8 cellular contexts compared by ENCODE assay signal in the genomic region with DNA sequence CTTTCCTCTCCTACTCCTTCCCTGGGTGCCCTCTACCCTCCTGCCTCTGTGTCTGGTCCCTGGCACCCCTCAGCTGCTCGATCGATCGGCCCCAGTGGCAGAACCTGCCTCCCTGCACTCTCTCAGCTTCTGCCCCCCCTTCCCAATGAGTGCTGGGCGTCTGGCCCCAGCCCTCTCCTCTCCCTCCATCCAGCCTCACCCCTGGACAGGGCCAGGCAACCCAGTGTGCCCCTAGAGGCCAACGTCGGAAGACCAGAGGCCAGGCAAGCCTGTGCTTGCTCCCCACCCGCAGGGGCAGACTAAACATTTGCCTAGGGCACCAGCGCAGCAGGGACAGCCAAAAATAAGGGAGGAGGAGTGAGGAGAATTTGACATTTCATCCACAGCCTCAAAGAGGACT. TPM values are rescaled to one million over a fixed set of nuclear protein-coding genes. Genes with fewer than 3 reads are reported as not detected.
A peak's percentile ranks its signal among the peaks of the same experiment; 100 is the strongest.
DNase-seq lines count a peak whose midpoint lies in the region; ATAC-seq and TF ChIP-seq lines count a peak whose summit lies in the region.

No MANE protein-coding gene starts in this region.

- no peaks in the 10 kb centered on the region for H3K4me1 ChIP-seq in MM.1S (ENCODE audit: low read length)
- peaks cover 16% of the 10 kb centered on the region for H3K4me1 ChIP-seq in smooth muscle cell (ENCODE audit: low read depth)

- H3K36me3 ChIP-seq in MM.1S (replicated peaks; ENCODE audit: insufficient read depth, low read length) (no peaks in the 10 kb centered on the region), WERI-Rb-1 (no peaks in the 10 kb centered on the region), smooth muscle cell (ENCODE audit: low read depth) (no peaks in the 10 kb centered on the region)

- H2AFZ ChIP-seq in MM.1S (ENCODE audit: low read length) (no peak overlapping the region), smooth muscle cell (ENCODE audit: low read depth) (no peak overlapping the region)

- H3K27ac ChIP-seq in AG04450 (ENCODE audit: low read depth, low read length) (no peak overlapping the region), MM.1S (ENCODE audit: low read length) (no peak overlapping the region), WERI-Rb-1 (peak overlapping the region; percentile 69), smooth muscle cell (ENCODE audit: low read depth) (no peak overlapping the region)

- H3K4me3 ChIP-seq in AG04450 (ENCODE audit: low read depth, low read length): no peak overlapping the region
- no peak overlapping the region for H3K4me3 ChIP-seq in GM12865 (ENCODE audit: low read depth, low read length)
- no peak overlapping the region for H3K4me3 ChIP-seq in MM.1S (ENCODE audit: low read length)
- no peak overlapping the region for H3K4me3 ChIP-seq in WERI-Rb-1 (ENCODE audit: low read depth, low read length)
- H3K4me3 ChIP-seq in smooth muscle cell: no peak overlapping the region

- CTCF ChIA-PET in AG04450 (lab: Charles Lee): interaction anchor here (0.6 to 1.6 kb wide), 8 partner anchors 10 to 50 kb away, joined by 3 to 5 read pairs (median 3); partner anchors contain the start of gene LGR6

- H3K36me3 Mint-ChIP-seq in glutamatergic neuron (ENCODE audit: unreplicated experiment): peaks cover 4% of the 10 kb centered on the region

- no peaks in the 10 kb centered on the region for H3K9me3 Mint-ChIP-seq in glutamatergic neuron (ENCODE audit: unreplicated experiment)

- no peak overlapping the region for H3K9ac ChIP-seq in MM.1S (ENCODE audit: low read length)
- no peak overlapping the region for H3K9ac ChIP-seq in smooth muscle cell (ENCODE audit: low read depth)

- no peaks in the 10 kb centered on the region for H3K79me2 ChIP-seq in MM.1S (ENCODE audit: low read length)
- H3K79me2 ChIP-seq in smooth muscle cell (ENCODE audit: low read depth): no peaks in the 10 kb centered on the region

- POLR2A ChIA-PET in AG04450 (lab: Yijun Ruan, JAX): no interaction called here

- H3K9me2 ChIP-seq in MM.1S (replicated peaks; ENCODE audit: insufficient read depth, low read length): no peaks in the 10 kb centered on the region

- H3K27me3 Mint-ChIP-seq in glutamatergic neuron (ENCODE audit: unreplicated experiment): peaks cover 11% of the 10 kb centered on the region

- H3K4me3 Mint-ChIP-seq in glutamatergic neuron (ENCODE audit: unreplicated experiment): no peak overlapping the region

- H3K9me3 ChIP-seq in AG04450 (ENCODE audit: control insufficient read depth, insufficient read depth, low read length) (no peaks in the 10 kb centered on the region; the same call in 1 of the 2 replicates), MM.1S (replicated peaks; ENCODE audit: insufficient read depth, low read length) (no peaks in the 10 kb centered on the region), WERI-Rb-1 (ENCODE audit: severe bottlenecking) (peaks cover 2% of the 10 kb centered on the region), smooth muscle cell (replicated peaks; ENCODE audit: low read depth) (no peaks in the 10 kb centered on the region)

- no peak for DNase-seq in AG04450 (ENCODE audit: low read depth, low spot score)
- DNase-seq in GM12865 (ENCODE audit: low read depth): peak; percentile 48
- peak; percentile 42 for DNase-seq in MM.1S
- DNase-seq in WERI-Rb-1: peak; percentile 99
- DNase-seq in glutamatergic neuron: peak; percentile 75
- no peak for DNase-seq in smooth muscle cell (lab: John Stamatoyannopoulos, UW; ENCODE audit: unreplicated experiment)
- DNase-seq in NCI-H2029 treated with DMSO at 0.1 percent for 48 hours (lab: John Stamatoyannopoulos, UW): no peak

- H3F3A ChIP-seq in MM.1S (ENCODE audit: insufficient read depth, low read length) (no peaks in the 10 kb centered on the region), smooth muscle cell (ENCODE audit: low read depth) (peaks cover 26% of the 10 kb centered on the region)

- 23% methylated on average over 8 of the region's 8 CpGs for WGBS in smooth muscle cell (ENCODE audit: low lambda C conversion rate)

- no peak overlapping the region for H3K4me2 ChIP-seq in MM.1S (ENCODE audit: low read depth, low read length)
- H3K4me2 ChIP-seq in smooth muscle cell: no peak overlapping the region

- H3K27me3 ChIP-seq in AG04450 (ENCODE audit: control insufficient read depth, insufficient read depth, low read length) (peaks cover 20% of the 10 kb centered on the region), MM.1S (replicated peaks; ENCODE audit: insufficient read depth, low read length) (peaks cover 16% of the 10 kb centered on the region), WERI-Rb-1 (ENCODE audit: insufficient read depth, low read depth, severe bottlenecking) (no peaks in the 10 kb centered on the region), smooth muscle cell (ENCODE audit: low read depth) (no peaks in the 10 kb centered on the region)

- peaks cover 4% of the 10 kb centered on the region for H3K4me1 Mint-ChIP-seq in glutamatergic neuron (ENCODE audit: low read depth, unreplicated experiment)

- TF ChIP-seq CTCF in AG04450 (IDR thresholded peaks at IDR 0.05; ENCODE audit: low read depth, low read length) (peak; percentile 59), GM12865 (IDR thresholded peaks at IDR 0.05; ENCODE audit: insufficient read depth, low read depth, low read length, missing control alignments) (peak; percentile 60), MM.1S (IDR thresholded peaks at IDR 0.05; ENCODE audit: low read length) (peak; percentile 71), WERI-Rb-1 (IDR thresholded peaks at IDR 0.05; ENCODE audit: low read depth, low read length) (peak; percentile 99), glutamatergic neuron (IDR thresholded peaks at IDR 0.05; ENCODE audit: partially characterized antibody, unreplicated experiment) (no peak), smooth muscle cell (IDR thresholded peaks at IDR 0.05; ENCODE audit: borderline replicate concordance, insufficient read depth, poor library complexity, severe bottlenecking) (peak; percentile 54)

- no peaks in the 10 kb centered on the region for H4K20me1 ChIP-seq in MM.1S (ENCODE audit: insufficient read depth, low read length)
- H4K20me1 ChIP-seq in smooth muscle cell (ENCODE audit: low read depth): no peaks in the 10 kb centered on the region

- ATAC-seq in HG03457 (IDR thresholded peaks at IDR 0.05; ENCODE audit: unreplicated experiment): no peak

- H3K27ac Mint-ChIP-seq in glutamatergic neuron (ENCODE audit: unreplicated experiment): no peak overlapping the region

RNA-seq across cellular contexts. Expression of gene LGR6, which starts 43.5 kb away (rescaled TPM):
- not detected in 2 replicates for polyA plus RNA-seq in AG04450 (2011; rRNA removed)
- polyA minus RNA-seq in AG04450 (2011; rRNA and poly(A)+ RNA removed): 0.87 TPM in 1 of 2 replicates, not detected in the other
- 0.37 TPM for total RNA-seq in glutamatergic neuron (ENCODE audit: unreplicated experiment)
- total RNA-seq in smooth muscle cell: 1.8 and 2.0 TPM in 2 replicates
- 2.9 and 4.4 TPM in 2 replicates for polyA plus RNA-seq in smooth muscle cell

Comparison
In these comparisons a context has a peak if more than half of its experiments do, and no peak if none do; other contexts are left out.
1. DNase-seq: peak in GM12865 (single experiment), MM.1S (single experiment), WERI-Rb-1 (single experiment) and glutamatergic neuron (single experiment); none in AG04450 (single experiment), smooth muscle cell (single experiment) and NCI-H2029 treated with DMSO at 0.1 percent for 48 hours (single experiment).